In genomic region chr11:128848815-128849455, GRCh38 we compare ENCODE assay signal across 2 cellular contexts.
A peak's percentile ranks its signal among the peaks of the same experiment; 100 is the strongest.
TF ChIP-seq lines count a peak whose summit lies in the region.

No MANE protein-coding gene starts in this region.

TF ChIP-seq in GM12878, 131 proteins besides CTCF, POLR2A, EP300 and RAD21:
- no peak for TF ChIP-seq SPI1 (IDR thresholded peaks at IDR 0.05; ENCODE audit: borderline replicate concordance, insufficient read depth, low read depth, low read length)
- peak; percentile 80 for TF ChIP-seq SMC3 (IDR thresholded peaks at IDR 0.05; ENCODE audit: borderline replicate concordance, low read length)
- TF ChIP-seq YBX1 (IDR thresholded peaks at IDR 0.05): no peak
- no peak for TF ChIP-seq ZNF274 (IDR thresholded peaks at IDR 0.05; ENCODE audit: insufficient read depth, insufficient read length)
- TF ChIP-seq NR2C2 (IDR thresholded peaks at IDR 0.05; ENCODE audit: borderline replicate concordance, control insufficient read depth, insufficient read length, low read depth): no peak
- TF ChIP-seq LARP7 (IDR thresholded peaks at IDR 0.05): peak; percentile 57; the same call in 1 of the 2 replicates
- no peak for TF ChIP-seq ZZZ3 (IDR thresholded peaks at IDR 0.05; ENCODE audit: control insufficient read depth, insufficient read length, low read depth)
- TF ChIP-seq YY1 (IDR thresholded peaks at IDR 0.05; ENCODE audit: low read depth, low read length): 0 out of 2 replicates have a peak, but pooled peaks have one; percentile 34
- TF ChIP-seq GABPA (IDR thresholded peaks at IDR 0.05; ENCODE audit: low read depth): no peak
- 0 out of 2 replicates have a peak, but pooled peaks have one; percentile 51 for TF ChIP-seq SMARCA5 (IDR thresholded peaks at IDR 0.05)
- TF ChIP-seq PBX3 (IDR thresholded peaks at IDR 0.05; ENCODE audit: insufficient replicate concordance, low read depth, low read length): no peak
- TF ChIP-seq USF2 (IDR thresholded peaks at IDR 0.05; ENCODE audit: borderline replicate concordance, low read depth, low read length): no peak
- TF ChIP-seq GATAD2B (conservative IDR thresholded peaks at IDR 0.05; ENCODE audit: low read depth): 0 out of 2 replicates have a peak, but pooled peaks have one; percentile 27

TF ChIP-seq in HepG2, 621 proteins besides CTCF, POLR2A, EP300 and RAD21:
- TF ChIP-seq TAF15 (IDR thresholded peaks at IDR 0.05; ENCODE audit: low read depth, low read length, poor library complexity, severe bottlenecking) (no peak), FOXA1 (IDR thresholded peaks at IDR 0.05) (no peak), FOXA1 (CRISPR knock-in tag; IDR thresholded peaks at IDR 0.05) (peak; percentile 37; the same call in 1 of the 2 replicates), ZNF841 (CRISPR knock-in tag; IDR thresholded peaks at IDR 0.05; ENCODE audit: borderline replicate concordance) (no peak), NFE2 (CRISPR knock-in tag; IDR thresholded peaks at IDR 0.05) (no peak), ZKSCAN1 (IDR thresholded peaks at IDR 0.05; ENCODE audit: low read length) (no peak), SIX1 (CRISPR knock-in tag; IDR thresholded peaks at IDR 0.05; ENCODE audit: borderline replicate concordance) (0 out of 2 replicates have a peak, but pooled peaks have one; percentile 34), XRCC5 (optimal IDR thresholded peaks at IDR 0.05; ENCODE audit: low read length) (peak; percentile 35), YEATS4 (CRISPR knock-in tag; IDR thresholded peaks at IDR 0.05; ENCODE audit: borderline replicate concordance) (no peak), ZNF143 (CRISPR knock-in tag; IDR thresholded peaks at IDR 0.05) (no peak), ZNF503 (CRISPR knock-in tag; IDR thresholded peaks at IDR 0.05) (no peak), TCF7L2 (IDR thresholded peaks at IDR 0.05; ENCODE audit: low read depth, low read length) (no peak), TCF7 (IDR thresholded peaks at IDR 0.05; ENCODE audit: low read depth) (no peak), ZNF3 (CRISPR knock-in tag; IDR thresholded peaks at IDR 0.05) (no peak), FOXA3 (CRISPR knock-in tag; IDR thresholded peaks at IDR 0.05) (0 out of 2 replicates have a peak, but pooled peaks have one; percentile 6), STAG1 (CRISPR knock-in tag; IDR thresholded peaks at IDR 0.05) (peak; percentile 38), SYNCRIP (IDR thresholded peaks at IDR 0.05; ENCODE audit: insufficient read depth, low read depth, low read length) (no peak), ZBTB25 (CRISPR knock-in tag; IDR thresholded peaks at IDR 0.05) (no peak), HMGXB4 (CRISPR knock-in tag; IDR thresholded peaks at IDR 0.05; ENCODE audit: borderline replicate concordance in 1 of 2, low read depth in 1 of 2) (no peak), ZNF232 (CRISPR knock-in tag; IDR thresholded peaks at IDR 0.05; ENCODE audit: borderline replicate concordance) (no peak), CC2D1A (CRISPR knock-in tag; IDR thresholded peaks at IDR 0.05) (no peak), ZNF768 (CRISPR knock-in tag; IDR thresholded peaks at IDR 0.05) (peak; percentile 79), ZMYM3 (CRISPR knock-in tag; IDR thresholded peaks at IDR 0.05) (0 out of 2 replicates have a peak, but pooled peaks have one; percentile 47), ZNF580 (CRISPR knock-in tag; IDR thresholded peaks at IDR 0.05; ENCODE audit: borderline replicate concordance, low read depth) (no peak), ZNF501 (CRISPR knock-in tag; IDR thresholded peaks at IDR 0.05) (no peak), GMEB2 (CRISPR knock-in tag; IDR thresholded peaks at IDR 0.05; ENCODE audit: low read depth) (no peak), ZNF605 (CRISPR knock-in tag; IDR thresholded peaks at IDR 0.05) (no peak), ZNF839 (CRISPR knock-in tag; IDR thresholded peaks at IDR 0.05; ENCODE audit: borderline replicate concordance) (no peak), RNF2 (conservative IDR thresholded peaks at IDR 0.05; ENCODE audit: low read depth) (no peak), TARDBP (CRISPR knock-in tag; IDR thresholded peaks at IDR 0.05) (no peak), ZNF282 (IDR thresholded peaks at IDR 0.05; ENCODE audit: partially characterized antibody) (no peak), PHF5A (CRISPR knock-in tag; IDR thresholded peaks at IDR 0.05; ENCODE audit: low read depth, unreplicated experiment) (no peak), HDAC6 (IDR thresholded peaks at IDR 0.05; ENCODE audit: low read depth, low read length) (no peak), ZNF790 (CRISPR knock-in tag; IDR thresholded peaks at IDR 0.05; ENCODE audit: borderline replicate concordance) (no peak), SMC3 (IDR thresholded peaks at IDR 0.05; ENCODE audit: low read length) (peak; percentile 4; the same call in 1 of the 2 replicates)
TF ChIP-seq in HepG2: peak in this region for 8.
